In genomic region chrX:154365052-154365600, GRCh38 we compare ENCODE assay signal across 14 cellular contexts. TPM values are rescaled to one million over a fixed set of nuclear protein-coding genes. Genes with fewer than 3 reads are reported as not detected.
A peak's percentile ranks its signal among the peaks of the same experiment; 100 is the strongest.
DNase-seq lines count a peak whose midpoint lies in the region; ATAC-seq and TF ChIP-seq lines count a peak whose summit lies in the region.
"Had no signal": no experiment of that assay in that cellular context is flagged by ENCODE, and none has a peak within 500 bp of the region (broad histone marks: within the 10 kb centered on the region; RNA-seq: fewer than 3 reads in every experiment).

No MANE protein-coding gene starts in this region.

- H3K4me1 Mint-ChIP-seq in CD14-positive monocyte (peaks cover 8% of the 10 kb centered on the region), memory B cell (peaks cover 4% of the 10 kb centered on the region)

- H3K9me3 Mint-ChIP-seq in CD14-positive monocyte (peaks cover 0 to 10% (median 1%) of the 10 kb centered on the region in 7 donors), memory B cell (no peaks in the 10 kb centered on the region)
- H3K9me3 Mint-ChIP-seq: activated CD8-positive, alpha-beta T cell treated with anti-CD3 and anti-CD28 coated beads for 36 hours had no signal

- H3K27me3 ChIP-seq in RWPE2 (ENCODE audit: insufficient read depth, poor library complexity, severe bottlenecking) = no peaks in the 10 kb centered on the region
- H3K27me3 ChIP-seq: foreskin keratinocyte had no signal

- peaks cover 0 to 7% (median 0%) of the 10 kb centered on the region in 3 donors for H3K27me3 Mint-ChIP-seq in CD14-positive monocyte (ENCODE audit: low read depth in 3 of 3)
- H3K27me3 Mint-ChIP-seq in memory B cell = no peaks in the 10 kb centered on the region
- H3K27me3 Mint-ChIP-seq: activated CD8-positive, alpha-beta T cell treated with anti-CD3 and anti-CD28 coated beads for 36 hours; B cell had no signal

- peaks cover 96% of the 10 kb centered on the region for H3K36me3 ChIP-seq in RWPE2 (ENCODE audit: low read depth)
- H3K36me3 ChIP-seq: prostate gland had no signal

- intact Hi-C loops in CD14-positive monocyte (cut with micrococcal nuclease) = no loop called here

- DNase-seq in CD14-positive monocyte (ENCODE audit: low spot score) (no peak), RWPE2 (ENCODE audit: low spot score) (no peak), memory B cell (ENCODE audit: low spot score in 2 of 2) (no peak), NCI-H2171 treated with DMSO at 0.1 percent for 48 hours (lab: John Stamatoyannopoulos, UW) (no peak), NCI-H446 treated with DMSO at 0.1 percent for 48 hours (lab: John Stamatoyannopoulos, UW) (no peak)
- DNase-seq: activated CD8-positive, alpha-beta T cell treated with anti-CD3 and anti-CD28 coated beads for 36 hours; activated effector memory CD4-positive, alpha-beta T cell treated with anti-CD3 and anti-CD28 coated beads, Interleukin-2, amount 50 U/mL, for 16 hours; DMS79 treated with DMSO at 0.1 percent for 48 hours; effector CD8-positive, alpha-beta T cell; foreskin keratinocyte; SHP77 treated with DMSO at 0.1 percent for 48 hours had no signal

- H3K4me3 ChIP-seq in RWPE2 (ENCODE audit: severe bottlenecking) = no peak overlapping the region
- H3K4me3 ChIP-seq: prostate gland had no signal

- H3K9me3 ChIP-seq in RWPE2 (ENCODE audit: severe bottlenecking) = no peaks in the 10 kb centered on the region
- H3K9me3 ChIP-seq: prostate gland had no signal

- H3K4me3 Mint-ChIP-seq in CD14-positive monocyte (peak overlapping the region in 1 of 2 donors; percentile 20), memory B cell (no peak overlapping the region)
- H3K4me3 Mint-ChIP-seq: activated CD8-positive, alpha-beta T cell treated with anti-CD3 and anti-CD28 coated beads for 36 hours; B cell had no signal

- H3K27ac Mint-ChIP-seq in CD14-positive monocyte (peak overlapping the region in 5 of 7 donors; percentile 57 to 83 (median 74)), memory B cell (peak overlapping the region; percentile 79)
- H3K27ac Mint-ChIP-seq: activated CD8-positive, alpha-beta T cell treated with anti-CD3 and anti-CD28 coated beads for 36 hours had no signal

- H3K27ac ChIP-seq in RWPE2 (ENCODE audit: poor library complexity, severe bottlenecking) = peak overlapping the region; percentile 97
- H3K27ac ChIP-seq: foreskin keratinocyte, prostate gland had no signal

- ATAC-seq in RWPE2 (ENCODE audit: low read depth) = no peak
- no peak for ATAC-seq in memory B cell (ENCODE audit: low read depth)
- no peak for ATAC-seq in HG02870 (IDR thresholded peaks at IDR 0.05; ENCODE audit: unreplicated experiment)
- ATAC-seq: activated CD8-positive, alpha-beta T cell treated with anti-CD3 and anti-CD28 coated beads for 36 hours; foreskin keratinocyte had no signal

- H3K36me3 Mint-ChIP-seq in CD14-positive monocyte (peaks cover 39 to 81% of the 10 kb centered on the region in 2 donors), memory B cell (peaks cover 8% of the 10 kb centered on the region)

- H3K4me1 ChIP-seq in RWPE2 (ENCODE audit: insufficient read depth, poor library complexity, severe bottlenecking) = peaks cover 7% of the 10 kb centered on the region
- H3K4me1 ChIP-seq: foreskin keratinocyte, prostate gland had no signal

- TF ChIP-seq CTCF in CD14-positive monocyte (IDR thresholded peaks at IDR 0.05) = no peak
- TF ChIP-seq CTCF in RWPE2 (IDR thresholded peaks at IDR 0.05; ENCODE audit: poor library complexity, severe bottlenecking) = no peak

RNA-seq across cellular contexts. Expression of gene FLNA, which starts 9.3 kb away (rescaled TPM):
- polyA plus RNA-seq in CD14-positive monocyte = 100 to 1,000 TPM; 111 to 219 TPM

RNA-seq across cellular contexts. Expression of gene EMD, which starts 14.0 kb away (rescaled TPM):
- 10 to 100 TPM; 14.0 to 17.6 TPM for polyA plus RNA-seq in CD14-positive monocyte

RNA-seq across cellular contexts. Expression of gene RPL10, which starts 33.1 kb away (rescaled TPM):
- polyA plus RNA-seq in CD14-positive monocyte = 1,000 to 10,000 TPM; 1,536 to 1,724 TPM

RNA-seq across cellular contexts. Expression of gene DNASE1L1, which starts 43.9 kb away (rescaled TPM):
- 10 to 100 TPM; 26.2 to 27.2 TPM for polyA plus RNA-seq in CD14-positive monocyte

RNA-seq across cellular contexts. Expression of gene TAFAZZIN, which starts 46.2 kb away (rescaled TPM):
- 10 to 100 TPM; 21.7 to 21.9 TPM for polyA plus RNA-seq in CD14-positive monocyte
